In genomic region chr19:56155124-56155687, GRCh38 we compare ENCODE assay signal across 1 cellular context.
TF ChIP-seq lines count a peak whose summit lies in the region.

No MANE protein-coding gene starts in this region.

TF ChIP-seq in SK-N-SH treated with all-trans-retinoic acid at 6 μM for 48 hours, 23 proteins besides CTCF, POLR2A, EP300 and RAD21 (continued from another document):
- TF ChIP-seq PATZ1 (CRISPR knock-in tag; IDR thresholded peaks at IDR 0.05; ENCODE audit: borderline replicate concordance) (no peak), ARNTL (CRISPR knock-in tag; IDR thresholded peaks at IDR 0.05; ENCODE audit: borderline replicate concordance, low read depth) (no peak), ISL1 (CRISPR knock-in tag; IDR thresholded peaks at IDR 0.05) (no peak), GLIS3 (CRISPR knock-in tag; IDR thresholded peaks at IDR 0.05) (no peak), ZC3H10 (CRISPR knock-in tag; IDR thresholded peaks at IDR 0.05) (no peak), RARB (CRISPR knock-in tag; IDR thresholded peaks at IDR 0.05) (no peak)
TF ChIP-seq in SK-N-SH treated with all-trans-retinoic acid at 6 μM for 48 hours: peak in this region for 0.
